11 cellular contexts compared by ENCODE assay signal in genomic region chr5:33321026-33321425, GRCh38.
A peak's percentile ranks its signal among the peaks of the same experiment; 100 is the strongest.
DNase-seq lines count a peak whose midpoint lies in the region; ATAC-seq and TF ChIP-seq lines count a peak whose summit lies in the region.
"Had no signal": no experiment of that assay in that cellular context is flagged by ENCODE, and none has a peak within 500 bp of the region (broad histone marks: within the 10 kb centered on the region; RNA-seq: fewer than 3 reads in every experiment).

No MANE protein-coding gene starts in this region.

- TF ChIP-seq CTCF in esophagus squamous epithelium (IDR thresholded peaks at IDR 0.05): no peak

- WGBS in esophagus squamous epithelium, 2 donors: 13 to 55% methylated on average over 1 of the region's 1 CpG
- WGBS in mesodermal cell (ENCODE audit: insufficient coverage in 2 of 2), 2 experiments: 83 to 100% methylated on average over 1 of the region's 1 CpG

- no peaks in the 10 kb centered on the region for H3K4me1 Mint-ChIP-seq in activated T-helper 2 cell treated with anti-CD3 and anti-CD28 coated beads, Interferon-gamma antibody, Interleukin-2, Interleukin-4, amounts not matched to agents 10 μg/mL and 5 μg/mL and 100 μg/mL, durations not matched to agents 14 hours and 24 hours and 36 hours (ENCODE audit: low read depth)

- no peak for ATAC-seq in GM21367 (IDR thresholded peaks at IDR 0.05; ENCODE audit: unreplicated experiment)

- intact Hi-C loops in esophagus squamous epithelium (cut with DNase I): no loop called here
- intact Hi-C loops in activated T-helper 2 cell treated with anti-CD3 and anti-CD28 coated beads, Interferon-gamma antibody, Interleukin-2, Interleukin-4, amounts not matched to agents 10 μg/mL and 5 μg/mL and 100 μg/mL, durations not matched to agents 14 hours and 24 hours and 36 hours (cut with micrococcal nuclease): no loop called here

- no peaks in the 10 kb centered on the region for H3K36me3 ChIP-seq in esophagus squamous epithelium
- H3K36me3 ChIP-seq in mesodermal cell (ENCODE audit: control insufficient read depth, insufficient read depth, low read length): no peaks in the 10 kb centered on the region
- H3K36me3 ChIP-seq in H7 (replicated peaks; ENCODE audit: control insufficient read depth, insufficient read depth, low read length): no peaks in the 10 kb centered on the region

- no peaks in the 10 kb centered on the region for H3K27me3 Mint-ChIP-seq in activated T-helper 2 cell treated with anti-CD3 and anti-CD28 coated beads, Interferon-gamma antibody, Interleukin-2, Interleukin-4, amounts not matched to agents 10 μg/mL and 5 μg/mL and 100 μg/mL, durations not matched to agents 14 hours and 24 hours and 36 hours (ENCODE audit: low read depth)

- no peaks in the 10 kb centered on the region for H3K9me3 Mint-ChIP-seq in activated T-helper 2 cell treated with anti-CD3 and anti-CD28 coated beads, Interferon-gamma antibody, Interleukin-2, Interleukin-4, amounts not matched to agents 10 μg/mL and 5 μg/mL and 100 μg/mL, durations not matched to agents 14 hours and 24 hours and 36 hours
- H3K9me3 Mint-ChIP-seq: activated T-helper 1 cell treated with anti-CD3 and anti-CD28 coated beads, Interleukin-12 subunit alpha, Interleukin-12 subunit beta, Interleukin-2, Interleukin-4 antibody, amounts not matched to agents 30 ng/mL and 10 ng/mL and 1 ng/mL, durations not matched to agents 14 hours and 24 hours and 36 hours had no signal

- peaks cover 3 to 33% (median 12%) of the 10 kb centered on the region in 3 donors for H3K4me1 ChIP-seq in esophagus squamous epithelium
- H3K4me1 ChIP-seq in mesodermal cell (ENCODE audit: control insufficient read depth, insufficient read depth, low read length, poor library complexity, severe bottlenecking): peaks cover 15% of the 10 kb centered on the region

- H3K27me3 ChIP-seq in esophagus squamous epithelium: no peaks in the 10 kb centered on the region
- H3K27me3 ChIP-seq in H7 (ENCODE audit: control insufficient read depth, insufficient read depth, low read length): no peaks in the 10 kb centered on the region

- no peak overlapping the region for H3K27ac Mint-ChIP-seq in activated T-helper 2 cell treated with anti-CD3 and anti-CD28 coated beads, Interferon-gamma antibody, Interleukin-2, Interleukin-4, amounts not matched to agents 10 μg/mL and 5 μg/mL and 100 μg/mL, durations not matched to agents 14 hours and 24 hours and 36 hours
- H3K27ac Mint-ChIP-seq: activated T-helper 1 cell treated with anti-CD3 and anti-CD28 coated beads, Interleukin-12 subunit alpha, Interleukin-12 subunit beta, Interleukin-2, Interleukin-4 antibody, amounts not matched to agents 30 ng/mL and 10 ng/mL and 1 ng/mL, durations not matched to agents 14 hours and 24 hours and 36 hours had no signal

- H3K4me3 ChIP-seq in esophagus squamous epithelium (no peak overlapping the region), mesodermal cell (ENCODE audit: extremely low read depth, insufficient read depth, low read length, poor library complexity, severe bottlenecking) (no peak overlapping the region), H7 (ENCODE audit: insufficient read depth, low read depth, low read length) (no peak overlapping the region)

- DNase-seq in A172 (ENCODE audit: low spot score) (peak; percentile 89), NCI-H226 (peak; percentile 95), esophagus squamous epithelium (lab: John Stamatoyannopoulos, UW) (no peak), occipital lobe (lab: John Stamatoyannopoulos, UW) (no peak), H7 (no peak)
- DNase-seq in activated T-helper 2 cell treated with anti-CD3 and anti-CD28 coated beads, Interferon-gamma antibody, Interleukin-2, Interleukin-4, amounts not matched to agents 10 μg/mL and 5 μg/mL and 100 μg/mL, durations not matched to agents 14 hours and 24 hours and 36 hours (ENCODE audit: low spot score): no peak
- DNase-seq: NCI-H524; stimulated activated CD4-positive, alpha-beta T cell treated with anti-CD3 and anti-CD28 coated beads, Interleukin-2, amount 100 ng/mL, for 48 hours had no signal

- no peak for TF ChIP-seq POLR2A in esophagus squamous epithelium (IDR thresholded peaks at IDR 0.05)

- H3K4me3 Mint-ChIP-seq in activated T-helper 2 cell treated with anti-CD3 and anti-CD28 coated beads, Interferon-gamma antibody, Interleukin-2, Interleukin-4, amounts not matched to agents 10 μg/mL and 5 μg/mL and 100 μg/mL, durations not matched to agents 14 hours and 24 hours and 36 hours (ENCODE audit: low read depth): no peak overlapping the region
- H3K4me3 Mint-ChIP-seq: activated T-helper 1 cell treated with anti-CD3 and anti-CD28 coated beads, Interleukin-12 subunit alpha, Interleukin-12 subunit beta, Interleukin-2, Interleukin-4 antibody, amounts not matched to agents 30 ng/mL and 10 ng/mL and 1 ng/mL, durations not matched to agents 14 hours and 24 hours and 36 hours had no signal

- H3K36me3 Mint-ChIP-seq in activated T-helper 2 cell treated with anti-CD3 and anti-CD28 coated beads, Interferon-gamma antibody, Interleukin-2, Interleukin-4, amounts not matched to agents 10 μg/mL and 5 μg/mL and 100 μg/mL, durations not matched to agents 14 hours and 24 hours and 36 hours (ENCODE audit: low read depth): no peaks in the 10 kb centered on the region

- H3K9me3 ChIP-seq in esophagus squamous epithelium (no peaks in the 10 kb centered on the region), mesodermal cell (ENCODE audit: control insufficient read depth, low read length) (no peaks in the 10 kb centered on the region)

- peak overlapping the region in 3 of 4 donors; percentile 46 to 76 (median 69) for H3K27ac ChIP-seq in esophagus squamous epithelium
- peak overlapping the region; percentile 5 for H3K27ac ChIP-seq in mesodermal cell (ENCODE audit: low read depth, low read length, severe bottlenecking)

Comparison
In these comparisons a context has a peak if more than half of its experiments do, and no peak if none do; other contexts are left out.
1. DNase-seq: peak in A172 (single experiment) and NCI-H226 (single experiment); none in esophagus squamous epithelium (single experiment), occipital lobe (single experiment), H7 (single experiment) and activated T-helper 2 cell treated with anti-CD3 and anti-CD28 coated beads, Interferon-gamma antibody, Interleukin-2, Interleukin-4, amounts not matched to agents 10 μg/mL and 5 μg/mL and 100 μg/mL, durations not matched to agents 14 hours and 24 hours and 36 hours (single experiment).